In the genomic region with DNA sequence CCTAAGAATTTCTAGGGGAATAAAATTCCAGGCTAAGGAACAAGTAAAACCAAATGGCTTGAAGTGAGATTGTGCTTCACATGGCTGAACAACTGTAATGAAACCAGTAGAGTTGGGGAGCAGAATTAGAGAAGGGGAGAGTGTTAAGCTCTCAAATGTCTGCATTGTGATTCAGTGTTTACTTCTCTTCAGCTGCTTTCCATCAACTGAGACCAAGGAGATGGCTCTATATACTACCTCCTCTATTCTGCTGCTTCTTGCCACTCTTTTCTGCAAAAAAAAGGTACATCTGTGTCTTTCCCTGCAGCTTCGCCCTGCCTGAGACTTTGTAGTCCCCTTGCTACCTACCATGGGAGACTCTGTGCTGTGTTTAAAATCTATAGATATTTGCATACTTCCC, we compare ENCODE assay signal across 21 cellular contexts.
"Had no signal": no experiment of that assay in that cellular context is flagged by ENCODE, and none has a peak within 500 bp of the region (broad histone marks: within the 10 kb centered on the region; RNA-seq: fewer than 3 reads in every experiment).

No MANE protein-coding gene starts in this region.

- H3K27me3 ChIP-seq: breast epithelium, left lung, spleen, thyroid gland, uterus had no signal

- ATAC-seq: left lung; mucosa of descending colon; stimulated activated naive B cell treated with anti-CD40 and anti-IgM and Interleukin-4, amounts not matched to agents 10 μg/mL and 1 μg/mL and 100 μg/mL, for 72 hours had no signal

- H3K36me3 Mint-ChIP-seq: activated naive CD4-positive, alpha-beta T cell treated with anti-CD3 and anti-CD28 coated beads, Interleukin-2, amount 10 ng/mL, durations not matched to agents 7 days and 5 days; naive B cell; stimulated activated naive B cell treated with anti-CD40 and anti-IgM and Interleukin-4, amounts not matched to agents 10 μg/mL and 1 μg/mL and 100 μg/mL, for 72 hours had no signal

- H3K9me3 ChIP-seq: breast epithelium, left lung, mucosa of descending colon, spleen, thyroid gland, uterus had no signal

- H3K4me1 Mint-ChIP-seq: activated naive CD4-positive, alpha-beta T cell treated with anti-CD3 and anti-CD28 coated beads, Interleukin-2, amount 10 ng/mL, durations not matched to agents 7 days and 5 days; naive B cell; stimulated activated naive B cell treated with anti-CD40 and anti-IgM and Interleukin-4, amounts not matched to agents 10 μg/mL and 1 μg/mL and 100 μg/mL, for 72 hours had no signal

- H3K27me3 Mint-ChIP-seq: activated naive CD4-positive, alpha-beta T cell treated with anti-CD3 and anti-CD28 coated beads, Interleukin-2, amount 10 ng/mL, durations not matched to agents 7 days and 5 days; naive B cell; stimulated activated naive B cell treated with anti-CD40 and anti-IgM and Interleukin-4, amounts not matched to agents 10 μg/mL and 1 μg/mL and 100 μg/mL, for 72 hours had no signal

- H3K4me1 ChIP-seq: breast epithelium, left lung, spleen, uterus had no signal

- H3K4me3 Mint-ChIP-seq: activated naive CD4-positive, alpha-beta T cell treated with anti-CD3 and anti-CD28 coated beads, Interleukin-2, amount 10 ng/mL, durations not matched to agents 7 days and 5 days; naive B cell; stimulated activated naive B cell treated with anti-CD40 and anti-IgM and Interleukin-4, amounts not matched to agents 10 μg/mL and 1 μg/mL and 100 μg/mL, for 72 hours had no signal

- H3K36me3 ChIP-seq: breast epithelium, thyroid gland, uterus had no signal

- H3K27ac Mint-ChIP-seq: activated naive CD4-positive, alpha-beta T cell treated with anti-CD3 and anti-CD28 coated beads, Interleukin-2, amount 10 ng/mL, durations not matched to agents 7 days and 5 days; naive B cell; stimulated activated naive B cell treated with anti-CD40 and anti-IgM and Interleukin-4, amounts not matched to agents 10 μg/mL and 1 μg/mL and 100 μg/mL, for 72 hours had no signal

- H3K27ac ChIP-seq: breast epithelium, epithelial cell of prostate, left lung, spleen, thyroid gland, uterus had no signal

- H3K9me3 Mint-ChIP-seq: activated naive CD4-positive, alpha-beta T cell treated with anti-CD3 and anti-CD28 coated beads, Interleukin-2, amount 10 ng/mL, durations not matched to agents 7 days and 5 days; naive B cell had no signal

- DNase-seq: activated CD4-positive, alpha-beta T cell treated with anti-CD3 and anti-CD28 coated beads, Interleukin-2, amount 50 U/mL, for 1 hour; activated CD4-positive, CD25-positive, alpha-beta regulatory T cell treated with anti-CD3 and anti-CD28 coated beads, Interleukin-2, amount 50 U/mL, for 72 hours; activated CD8-positive, alpha-beta memory T cell treated with anti-CD3 and anti-CD28 coated beads for 24 hours; activated CD8-positive, alpha-beta memory T cell treated with anti-CD3 and anti-CD28 coated beads, Interleukin-2, amount 50 U/mL, for 48 hours; activated effector memory CD4-positive, alpha-beta T cell treated with Interleukin-2 at 50 U/mL for 16 hours; activated naive CD4-positive, alpha-beta T cell treated with anti-CD3 and anti-CD28 coated beads, Interleukin-2, amount 10 ng/mL, durations not matched to agents 7 days and 5 days; activated T-cell treated with anti-CD3 and anti-CD28 coated beads, Interleukin-2, amount 50 U/mL, for 48 hours; dermis blood vessel endothelial cell; kidney; left lung; mucosa of descending colon; naive B cell; retina; spleen; stimulated activated CD4-positive, alpha-beta T cell treated with anti-CD3 and anti-CD28 coated beads, Interleukin-4, amount 100 ng/mL, for 4 hours; stimulated activated naive B cell treated with anti-CD40 and anti-IgM and Interleukin-4, amounts not matched to agents 10 μg/mL and 1 μg/mL and 100 μg/mL, for 72 hours; T1000; thyroid gland; uterus had no signal

- H3K4me3 ChIP-seq: breast epithelium, left lung, mucosa of descending colon, spleen, thyroid gland, uterus had no signal
